1 cellular context compared by ENCODE assay signal in genomic region chr9:129838707-129839259, GRCh38.
TF ChIP-seq lines count a peak whose summit lies in the region.

No MANE protein-coding gene starts in this region.

TF ChIP-seq in K562, 482 proteins besides CTCF, POLR2A, EP300 and RAD21 (continued from another document and continues in another):
- TF ChIP-seq BCLAF1 (IDR thresholded peaks at IDR 0.05; ENCODE audit: borderline replicate concordance in 1 of 2, control insufficient read depth in 1 of 2, low read depth in 2 of 2, low read length in 1 of 2) (no peak), SIN3B (IDR thresholded peaks at IDR 0.05; ENCODE audit: low read depth) (no peak), MECOM (CRISPR knock-in tag; IDR thresholded peaks at IDR 0.05) (no peak), ZC3H4 (CRISPR knock-in tag; IDR thresholded peaks at IDR 0.05; ENCODE audit: borderline replicate concordance) (no peak), BRCA1 (IDR thresholded peaks at IDR 0.05) (no peak), BRCA1 (CRISPR knock-in tag; IDR thresholded peaks at IDR 0.05) (no peak), HCFC1 (IDR thresholded peaks at IDR 0.05; ENCODE audit: low read depth, low read length) (no peak), THRA (IDR thresholded peaks at IDR 0.05) (no peak), ATF6 (CRISPR knock-in tag; IDR thresholded peaks at IDR 0.05) (peak; percentile 79; the same call in 1 of the 2 replicates), ARNT (IDR thresholded peaks at IDR 0.05) (no peak), ZNF165 (CRISPR knock-in tag; IDR thresholded peaks at IDR 0.05; ENCODE audit: borderline replicate concordance) (no peak), THRB (CRISPR knock-in tag; conservative IDR thresholded peaks at IDR 0.05) (0 out of 2 replicates have a peak, but pooled peaks have one; percentile 4), AFF1 (IDR thresholded peaks at IDR 0.05; ENCODE audit: low read depth in 1 of 2, partially characterized antibody in 2 of 2) (no peak), EWSR1 (IDR thresholded peaks at IDR 0.05; ENCODE audit: borderline replicate concordance, low read depth, partially characterized antibody) (no peak), PHF21A (IDR thresholded peaks at IDR 0.05; ENCODE audit: borderline replicate concordance, low read depth) (no peak), RHOXF2B (CRISPR knock-in tag; conservative IDR thresholded peaks at IDR 0.05) (no peak), HOMEZ (CRISPR knock-in tag; IDR thresholded peaks at IDR 0.05) (no peak), TCF3 (CRISPR knock-in tag; IDR thresholded peaks at IDR 0.05) (peak; percentile 55; the same call in 1 of the 2 replicates), SFPQ (IDR thresholded peaks at IDR 0.05; ENCODE audit: low read depth, low read length) (no peak), BDP1 (IDR thresholded peaks at IDR 0.05; ENCODE audit: insufficient read depth, insufficient read length) (no peak), MYBL2 (IDR thresholded peaks at IDR 0.05; ENCODE audit: low read depth) (no peak), MYBL2 (CRISPR knock-in tag; IDR thresholded peaks at IDR 0.05; ENCODE audit: borderline replicate concordance) (no peak), ERF (CRISPR knock-in tag; IDR thresholded peaks at IDR 0.05) (no peak), RBFOX2 (IDR thresholded peaks at IDR 0.05; ENCODE audit: low read depth, low read length) (no peak), ZNF263 (CRISPR knock-in tag; IDR thresholded peaks at IDR 0.05; ENCODE audit: borderline replicate concordance) (0 out of 2 replicates have a peak, but pooled peaks have one; percentile 6), ZNF511 (CRISPR knock-in tag; IDR thresholded peaks at IDR 0.05) (no peak), LARP7 (IDR thresholded peaks at IDR 0.05) (no peak), ZBTB11 (CRISPR knock-in tag; IDR thresholded peaks at IDR 0.05) (no peak), MAFF (IDR thresholded peaks at IDR 0.05; ENCODE audit: low read length) (peak; percentile 35; the same call in 1 of the 2 replicates), MITF (IDR thresholded peaks at IDR 0.05) (no peak), CBX3 (IDR thresholded peaks at IDR 0.05; ENCODE audit: borderline replicate concordance in 1 of 2, low read length in 2 of 2) (peak in 1 of 2 experiments; percentile 72; a peak in 2 of 3 replicates), ETS1 (conservative IDR thresholded peaks at IDR 0.05; ENCODE audit: control insufficient read depth, low read depth, low read length) (no peak), POLR2AphosphoS5 (IDR thresholded peaks at IDR 0.05; ENCODE audit: control insufficient read depth, insufficient read depth, low read depth, low read length) (no peak)
